Comparison of ENCODE assay signal across 20 cellular contexts in genomic region chr22:16869630-16870029, GRCh38. TPM values are rescaled to one million over a fixed set of nuclear protein-coding genes. Genes with fewer than 3 reads are reported as not detected.
"Had no signal": no experiment of that assay in that cellular context is flagged by ENCODE, and none has a peak within 500 bp of the region (broad histone marks: within the 10 kb centered on the region; RNA-seq: fewer than 3 reads in every experiment).

No MANE protein-coding gene starts in this region.

RNA-seq across cellular contexts. Expression of gene XKR3, which starts 44.4 kb away (rescaled TPM):
- total RNA-seq: cerebellum; endodermal cell; esophagus muscularis mucosa; gastrocnemius medialis; glomerular endothelial cell; left lobe of liver; liver; lung microvascular endothelial cell; mesenteric fat pad; myocyte; naive thymus-derived CD8-positive, alpha-beta T cell; osteocyte; right cardiac atrium; sigmoid colon; skeletal muscle tissue; stomach; transverse colon; upper lobe of right lung; uterus had no signal
- polyA plus RNA-seq: keratinocyte; liver; naive thymus-derived CD8-positive, alpha-beta T cell; right cardiac atrium; stomach had no signal
